8 cellular contexts compared by ENCODE assay signal in genomic region chr11:3421608-3422379, GRCh38. TPM values are rescaled to one million over a fixed set of nuclear protein-coding genes. Genes with fewer than 3 reads are reported as not detected.
DNase-seq lines count a peak whose midpoint lies in the region; ATAC-seq and TF ChIP-seq lines count a peak whose summit lies in the region.
"Not testable (repeated sequence)": the region's sequence is repeated elsewhere in the genome, so short reads cannot be mapped to it uniquely, and the experiment has no call there.

No MANE protein-coding gene starts in this region.

- H3K36me3 ChIP-seq in CD4-positive, alpha-beta memory T cell (ENCODE audit: insufficient read depth, low read length); OCI-LY3 (replicated peaks; ENCODE audit: low read depth, low read length); iPS-15b (ENCODE audit: control insufficient read depth, insufficient read depth, low read length); neuron (ENCODE audit: insufficient read depth, low read length): not testable (repeated sequence)

- not testable (repeated sequence) for H3K27me3 ChIP-seq in CD4-positive, alpha-beta memory T cell (ENCODE audit: insufficient read depth, low read length); OCI-LY3 (ENCODE audit: low read depth, low read length); iPS-15b (ENCODE audit: control insufficient read depth, insufficient read depth, low read length); neuron (ENCODE audit: insufficient read depth, low read length)

- intact Hi-C loops in CD4-positive, alpha-beta memory T cell (cut with micrococcal nuclease), result loop anchor here (2.0 to 5.0 kb wide), 2 partner anchors 33 to 429 kb away; partner anchors contain the start of gene NAP1L4

- peak overlapping the region; percentile 47 to 60 for H3K4me3 ChIP-seq in CD4-positive, alpha-beta memory T cell (ENCODE audit: low read length in 2 of 2)
- peak overlapping the region; percentile 80 for H3K4me3 ChIP-seq in OCI-LY3 (ENCODE audit: low read length)
- H3K4me3 ChIP-seq in choroid plexus epithelial cell (ENCODE audit: low read depth, low read length), result peak overlapping the region; percentile 63
- H3K4me3 ChIP-seq in iPS-15b (ENCODE audit: low read depth, low read length), result peak overlapping the region; percentile 60
- H3K4me3 ChIP-seq in neuron (ENCODE audit: low read length), result peak overlapping the region; percentile 81

- H3K27ac Mint-ChIP-seq in CD4-positive, alpha-beta memory T cell, result peak overlapping the region; percentile 86 to 98 (median 88)
- H3K27ac Mint-ChIP-seq in stimulated activated naive CD8-positive, alpha-beta T cell treated with anti-CD3 and anti-CD28 coated beads, Interleukin-15, amount 100 ng/mL, for 72 hours, result peak overlapping the region in 1 of 2 donors; percentile 85

- H3K4me3 Mint-ChIP-seq in CD4-positive, alpha-beta memory T cell, result peak overlapping the region; percentile 89 to 98 (median 94)
- peak overlapping the region; percentile 90 to 98 for H3K4me3 Mint-ChIP-seq in stimulated activated naive CD8-positive, alpha-beta T cell treated with anti-CD3 and anti-CD28 coated beads, Interleukin-15, amount 100 ng/mL, for 72 hours

- ATAC-seq in HG03354 (IDR thresholded peaks at IDR 0.05; ENCODE audit: poor library complexity, severe bottlenecking, unreplicated experiment), result peak; percentile 16
- ATAC-seq in stimulated activated naive CD8-positive, alpha-beta T cell treated with anti-CD3 and anti-CD28 coated beads, Interleukin-15, amount 100 ng/mL, for 72 hours, result not testable (repeated sequence)

- not testable (repeated sequence) for H3K9me3 ChIP-seq in CD4-positive, alpha-beta memory T cell (ENCODE audit: control insufficient read depth in 1 of 2, low read length in 2 of 2); OCI-LY3 (ENCODE audit: insufficient read depth, low read length); iPS-15b (ENCODE audit: control insufficient read depth, insufficient read depth, low read length); neuron (ENCODE audit: low read length)

- not testable (repeated sequence) for TF ChIP-seq CTCF in OCI-LY3 (IDR thresholded peaks at IDR 0.05; ENCODE audit: low read depth, low read length); choroid plexus epithelial cell (conservative IDR thresholded peaks at IDR 0.05; ENCODE audit: low read depth, low read length)

- H3K27ac ChIP-seq in CD4-positive, alpha-beta memory T cell (ENCODE audit: low read depth, low read length), result peak overlapping the region; percentile 56
- 0 out of 2 replicates have a peak overlapping the region, but pooled peaks have one; percentile 9 for H3K27ac ChIP-seq in OCI-LY3 (ENCODE audit: low read length)

- not testable (repeated sequence) for H3K36me3 Mint-ChIP-seq in CD4-positive, alpha-beta memory T cell

- POLR2A ChIA-PET in CD4-positive, alpha-beta memory T cell (lab: Charles Lee; ENCODE audit: partially characterized antibody), result interaction anchor here (0.9 kb wide), 1 partner anchor 43 kb away, joined by 6 read pairs; the partner anchor contains the start of gene ZNF195

- CTCF ChIA-PET in CD4-positive, alpha-beta memory T cell (lab: Charles Lee; ENCODE audit: partially characterized antibody), result not testable (repeated sequence)

- H4K20me1 ChIP-seq in OCI-LY3 (ENCODE audit: insufficient read depth, low read length), result not testable (repeated sequence)

- H2AFZ ChIP-seq in OCI-LY3 (ENCODE audit: low read depth, low read length) (peak overlapping the region; percentile 25; the same call in 1 of the 2 replicates), neuron (ENCODE audit: low read depth, low read length) (peak overlapping the region; percentile 87)

- DNase-seq in CD4-positive, alpha-beta memory T cell, result peak in 2 of 5 donors; percentile 30 to 53
- DNase-seq in activated CD8-positive, alpha-beta memory T cell treated with anti-CD3 and anti-CD28 coated beads, Interleukin-2, amount 50 U/mL, for 24 hours (ENCODE audit: extremely low read depth), result peak; percentile 4
- DNase-seq in choroid plexus epithelial cell (ENCODE audit: low read depth), result peak; percentile 22
- DNase-seq in stimulated activated naive CD8-positive, alpha-beta T cell treated with anti-CD3 and anti-CD28 coated beads, Interleukin-15, amount 100 ng/mL, for 72 hours, result peak in 1 of 2 donors; percentile 41

- H3K9me3 Mint-ChIP-seq in CD4-positive, alpha-beta memory T cell; stimulated activated naive CD8-positive, alpha-beta T cell treated with anti-CD3 and anti-CD28 coated beads, Interleukin-15, amount 100 ng/mL, for 72 hours: not testable (repeated sequence)

- not testable (repeated sequence) for H3K4me1 ChIP-seq in CD4-positive, alpha-beta memory T cell (ENCODE audit: insufficient read depth, low read length); OCI-LY3 (ENCODE audit: low read length); iPS-15b (ENCODE audit: control insufficient read depth, insufficient read depth, low read length); neuron (ENCODE audit: insufficient read depth, low read length)

- H3K9ac ChIP-seq in OCI-LY3 (ENCODE audit: low read length), result peak overlapping the region; percentile 74
- H3K9ac ChIP-seq in iPS-15b (ENCODE audit: low read depth, low read length), result peak overlapping the region; percentile 41

- H3K27me3 Mint-ChIP-seq in CD4-positive, alpha-beta memory T cell; stimulated activated naive CD8-positive, alpha-beta T cell treated with anti-CD3 and anti-CD28 coated beads, Interleukin-15, amount 100 ng/mL, for 72 hours: not testable (repeated sequence)

- H3K79me2 ChIP-seq in OCI-LY3 (ENCODE audit: low read length), result not testable (repeated sequence)

- peak overlapping the region; percentile 90 for H3K4me2 ChIP-seq in OCI-LY3 (ENCODE audit: low read length)

- H3K4me1 Mint-ChIP-seq in CD4-positive, alpha-beta memory T cell, result peaks cover 4 to 16% (median 11%) of the 10 kb centered on the region in 4 donors
- H3K4me1 Mint-ChIP-seq in stimulated activated naive CD8-positive, alpha-beta T cell treated with anti-CD3 and anti-CD28 coated beads, Interleukin-15, amount 100 ng/mL, for 72 hours, result peaks cover 30% of the 10 kb centered on the region

RNA-seq across cellular contexts. Expression of gene ZNF195, which starts 42.8 kb away (rescaled TPM):
- total RNA-seq in CD4-positive, alpha-beta memory T cell, result 10 to 100 TPM; 35.8 to 37.1 TPM
- 10 to 100 TPM; 22.4 to 26.8 TPM for polyA plus RNA-seq in CD4-positive, alpha-beta memory T cell
